1 cellular context compared by ENCODE assay signal in genomic region chr17:43356999-43357398, GRCh38.
A peak's percentile ranks its signal among the peaks of the same experiment; 100 is the strongest.
TF ChIP-seq lines count a peak whose summit lies in the region.

No MANE protein-coding gene starts in this region.

TF ChIP-seq in SK-N-SH, 30 proteins besides CTCF, POLR2A, EP300 and RAD21 (continued from another document):
- TF ChIP-seq REST (IDR thresholded peaks at IDR 0.05; ENCODE audit: low read depth, low read length) = no peak
- TF ChIP-seq RXRA (IDR thresholded peaks at IDR 0.05; ENCODE audit: borderline replicate concordance, low read depth) = no peak
- TF ChIP-seq ELF1 (IDR thresholded peaks at IDR 0.05) = no peak
- TF ChIP-seq ZBTB33 (IDR thresholded peaks at IDR 0.05; ENCODE audit: borderline replicate concordance, low read depth) = no peak
- TF ChIP-seq JUND (IDR thresholded peaks at IDR 0.05) = peak; percentile 83
- peak; percentile 55; the same call in 1 of the 2 replicates for TF ChIP-seq MAX (IDR thresholded peaks at IDR 0.05; ENCODE audit: low read depth)
- TF ChIP-seq NRF1 (IDR thresholded peaks at IDR 0.05; ENCODE audit: low read depth, low read length) = no peak
- TF ChIP-seq FOSL2 (IDR thresholded peaks at IDR 0.05; ENCODE audit: borderline replicate concordance, low read depth) = peak; percentile 78; the same call in 1 of the 2 replicates
- TF ChIP-seq RCOR1 (IDR thresholded peaks at IDR 0.05; ENCODE audit: low read length) = no peak
- TF ChIP-seq FOXM1 (IDR thresholded peaks at IDR 0.05; ENCODE audit: low read depth) = no peak
